ENCODE assay signal across 8 cellular contexts in genomic region chr4:2930821-2931764, GRCh38. TPM values are rescaled to one million over a fixed set of nuclear protein-coding genes. Genes with fewer than 3 reads are reported as not detected.
DNase-seq lines count a peak whose midpoint lies in the region; ATAC-seq, FAIRE-seq and TF ChIP-seq lines count a peak whose summit lies in the region.

No MANE protein-coding gene starts in this region.

- peak; percentile 21 for TF ChIP-seq CTCF in DND-41 (IDR thresholded peaks at IDR 0.05; ENCODE audit: borderline replicate concordance, extremely low read depth, low read length, poor library complexity, severe bottlenecking)
- peak; percentile 69 for TF ChIP-seq CTCF in endodermal cell (conservative IDR thresholded peaks at IDR 0.05)
- no peak; the same call in 1 of the 2 replicates for TF ChIP-seq CTCF in PC-9 (conservative IDR thresholded peaks at IDR 0.05)
- TF ChIP-seq CTCF in testis (IDR thresholded peaks at IDR 0.05): no peak

- H3K4me1 Mint-ChIP-seq in endodermal cell: peaks cover 12% of the 10 kb centered on the region

- no peaks in the 10 kb centered on the region for H3K27me3 Mint-ChIP-seq in endodermal cell (ENCODE audit: insufficient read depth)

- H3K9me3 ChIP-seq in DND-41 (ENCODE audit: insufficient read depth, low read length, severe bottlenecking) (no peaks in the 10 kb centered on the region), endodermal cell (ENCODE audit: control insufficient read depth, low read length) (no peaks in the 10 kb centered on the region), PC-9 (ENCODE audit: insufficient read depth, low read depth) (no peaks in the 10 kb centered on the region), testis (no peaks in the 10 kb centered on the region)

- TF ChIP-seq POLR2A in testis (IDR thresholded peaks at IDR 0.05): no peak

- no TSS peak for BruUV-seq in PC-9 (replicated peaks; lab: Mats Ljungman, UMichigan)

- ATAC-seq in DND-41 (ENCODE audit: insufficient read depth, low read depth): no peak
- ATAC-seq in GM18870 (IDR thresholded peaks at IDR 0.05; ENCODE audit: unreplicated experiment): no peak

- H3K9ac ChIP-seq in DND-41 (ENCODE audit: low read depth, low read length) (no peak overlapping the region), endodermal cell (ENCODE audit: extremely low read depth, low read length, poor library complexity, severe bottlenecking) (no peak overlapping the region)

- H4K20me1 ChIP-seq in DND-41 (ENCODE audit: insufficient read depth, low read length) (peaks cover 33% of the 10 kb centered on the region), PC-9 (ENCODE audit: insufficient read depth) (no peaks in the 10 kb centered on the region; the same call in 1 of the 2 replicates)

- H3K36me3 Mint-ChIP-seq in endodermal cell (ENCODE audit: low read depth): peaks cover 34% of the 10 kb centered on the region

- H3K79me2 ChIP-seq in DND-41 (ENCODE audit: insufficient read depth, low read length) (peaks cover 10% of the 10 kb centered on the region), PC-9 (ENCODE audit: low read depth) (peaks cover 7% of the 10 kb centered on the region; the same call in 1 of the 2 replicates)

- no peak overlapping the region for H3K4me3 Mint-ChIP-seq in endodermal cell

- no peak overlapping the region for H3K4me3 ChIP-seq in DND-41 (ENCODE audit: low read depth in 1 of 2, low read length in 2 of 2)
- no peak overlapping the region for H3K4me3 ChIP-seq in endodermal cell (ENCODE audit: low read length)
- H3K4me3 ChIP-seq in PC-9: no peak overlapping the region
- H3K4me3 ChIP-seq in testis: no peak overlapping the region

- intact Hi-C loops in posterior cingulate gyrus (cut with DNase I): loop anchor here (10.0 kb wide), 1 partner anchor 166 kb away; no protein-coding TSS in a partner anchor
- intact Hi-C loops in PC-9 (cut with micrococcal nuclease; ENCODE audit: unreplicated experiment): no loop called here
- intact Hi-C loops in testis (cut with DNase I; ENCODE audit: low total_unique reads): loop anchor here (10.0 kb wide), 1 partner anchor 166 kb away; no protein-coding TSS in a partner anchor

- H3K36me3 ChIP-seq in DND-41 (ENCODE audit: insufficient read depth, low read length): peaks cover 65% of the 10 kb centered on the region
- peaks cover 51% of the 10 kb centered on the region for H3K36me3 ChIP-seq in endodermal cell (ENCODE audit: control insufficient read depth, insufficient read depth, low read length)
- no peaks in the 10 kb centered on the region for H3K36me3 ChIP-seq in PC-9 (ENCODE audit: low read depth)
- H3K36me3 ChIP-seq in testis (ENCODE audit: low read depth, missing control alignments): no peaks in the 10 kb centered on the region

- WGBS in endodermal cell (ENCODE audit: insufficient coverage in 1 of 2, insufficient read length in 1 of 2), 2 experiments: 95% methylated on average over 34 to 44 of the region's 44 CpGs
- 81 to 90% methylated on average over 23 to 42 of the region's 44 CpGs for WGBS in testis, 2 donors

- POLR2A ChIA-PET in PC-9 (lab: Charles Lee; ENCODE audit: unreplicated experiment): no interaction called here

- DNase-seq in DND-41 (no peak), NCI-H2196 treated with DMSO at 0.1 percent for 48 hours (lab: John Stamatoyannopoulos, UW; ENCODE audit: unreplicated experiment) (peak; percentile 84), endodermal cell (peak; percentile 69), posterior cingulate gyrus (peak; percentile 54 to 95 (median 70)), PC-9 (no peak), testis (no peak), RCC 7860 (ENCODE audit: low spot score) (no peak)

- H3K9me2 ChIP-seq in PC-9 (ENCODE audit: insufficient read depth): no peaks in the 10 kb centered on the region

- H2AFZ ChIP-seq in DND-41 (ENCODE audit: low read depth, low read length) (no peak overlapping the region), PC-9 (no peak overlapping the region)

- H3K4me2 ChIP-seq in DND-41 (ENCODE audit: insufficient read depth, low read length): no peak overlapping the region
- no peak overlapping the region for H3K4me2 ChIP-seq in PC-9

- H3K4me1 ChIP-seq in DND-41 (ENCODE audit: insufficient read depth, low read length) (peaks cover 35% of the 10 kb centered on the region), endodermal cell (ENCODE audit: control insufficient read depth, insufficient read depth, low read length) (peaks cover 3% of the 10 kb centered on the region), PC-9 (replicated peaks; ENCODE audit: insufficient read depth) (peaks cover 5% of the 10 kb centered on the region; the same call in 1 of the 2 replicates), testis (peaks cover 7% of the 10 kb centered on the region)

- H3F3A ChIP-seq in PC-9 (ENCODE audit: insufficient read depth, low read depth): peaks cover 17% of the 10 kb centered on the region; the same call in 1 of the 2 replicates

- no peaks in the 10 kb centered on the region for H3K27me3 ChIP-seq in DND-41 (ENCODE audit: insufficient read depth, low read length, poor library complexity)
- no peaks in the 10 kb centered on the region for H3K27me3 ChIP-seq in endodermal cell (ENCODE audit: control insufficient read depth, insufficient read depth, low read length, poor library complexity, severe bottlenecking)
- H3K27me3 ChIP-seq in PC-9 (ENCODE audit: insufficient read depth, low read depth): no peaks in the 10 kb centered on the region
- H3K27me3 ChIP-seq in testis: no peaks in the 10 kb centered on the region

- H3K9me3 Mint-ChIP-seq in endodermal cell: no peaks in the 10 kb centered on the region

- no peak overlapping the region for H3K27ac ChIP-seq in DND-41 (ENCODE audit: low read length)
- no peak overlapping the region for H3K27ac ChIP-seq in endodermal cell (ENCODE audit: low read depth, low read length)
- H3K27ac ChIP-seq in PC-9: no peak overlapping the region
- H3K27ac ChIP-seq in testis: no peak overlapping the region

- CTCF ChIA-PET in PC-9 (lab: Charles Lee): no interaction called here

- no peak overlapping the region for H3K27ac Mint-ChIP-seq in endodermal cell

- FAIRE-seq in RCC 7860 (lab: Jason Lieb, UNC): no peak

RNA-seq across cellular contexts. Expression of gene NOP14, which starts 32.1 kb away (rescaled TPM):
- total RNA-seq in endodermal cell (10 to 100 TPM; 23.0 to 31.9 TPM), PC-9 (2021) (30.9 and 33.6 TPM in 2 replicates), testis (10 to 100 TPM; 17.4 to 25.4 TPM)
- 20.5 TPM for polyA plus RNA-seq in endodermal cell (2013, experiment 1 of 2)
- 18.2 TPM for polyA plus RNA-seq in endodermal cell (2013, experiment 2 of 2)
- polyA plus RNA-seq in testis (ENCODE audit: insufficient read depth, low read depth, low replicate concordance): 15.0 TPM

RNA-seq across cellular contexts. Expression of gene GRK4, which starts 32.3 kb away (rescaled TPM):
- total RNA-seq in endodermal cell: 1 to 10 TPM; 2.8 to 4.2 TPM
- polyA plus RNA-seq in endodermal cell (2013, experiment 1 of 2): 3.5 TPM
- 4.0 TPM for polyA plus RNA-seq in endodermal cell (2013, experiment 2 of 2)
- total RNA-seq in PC-9 (2021): 3.1 and 4.4 TPM in 2 replicates
- 10 to 100 TPM; 33.8 to 73.0 TPM for total RNA-seq in testis
- polyA plus RNA-seq in testis (ENCODE audit: insufficient read depth, low read depth, low replicate concordance): 106 TPM

Comparison
In these comparisons a context has a peak if more than half of its experiments do, and no peak if none do; other contexts are left out.
1. DNase-seq: peak in NCI-H2196 treated with DMSO at 0.1 percent for 48 hours (single experiment), endodermal cell (single experiment) and posterior cingulate gyrus (10 of 10); none in DND-41 (single experiment), PC-9 (0 of 2), testis (single experiment) and RCC 7860 (single experiment).
2. CTCF ChIP-seq: peak in DND-41 (single experiment) and endodermal cell (single experiment); none in PC-9 (single experiment) and testis (0 of 3).